ENCODE assay signal across 19 cellular contexts in the genomic region with DNA sequence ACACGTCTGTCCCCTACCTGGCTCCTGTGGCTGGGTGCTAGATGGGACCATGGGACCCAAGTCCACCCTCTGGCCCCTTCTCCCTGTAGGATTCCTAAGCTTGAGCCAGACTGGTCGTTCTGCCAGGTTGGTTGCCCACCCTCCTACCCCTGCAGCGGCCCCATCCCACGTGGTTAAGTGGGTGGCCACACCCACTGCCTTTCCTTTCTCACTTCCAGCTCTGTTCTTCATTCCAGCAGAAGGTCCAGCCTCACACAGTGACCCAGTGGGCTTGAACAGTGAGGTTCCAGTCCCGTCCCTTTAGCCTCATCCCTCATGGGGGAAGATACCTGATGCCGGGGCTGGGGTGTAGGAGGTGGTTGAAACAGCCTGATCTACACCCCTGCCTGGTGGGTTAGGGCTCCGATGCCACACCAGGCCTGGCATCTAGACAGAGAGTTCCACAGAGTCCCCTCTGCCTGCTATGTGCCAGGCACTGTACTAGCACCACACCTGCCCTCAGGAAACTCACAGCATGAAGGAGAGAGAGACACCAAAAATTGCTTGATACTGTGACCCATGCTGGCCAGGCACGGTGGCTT.
DNase-seq lines count a peak whose midpoint lies in the region; ATAC-seq, FAIRE-seq and TF ChIP-seq lines count a peak whose summit lies in the region.
"Had no signal": no experiment of that assay in that cellular context is flagged by ENCODE, and none has a peak within 500 bp of the region (broad histone marks: within the 10 kb centered on the region; RNA-seq: fewer than 3 reads in every experiment).

No MANE protein-coding gene starts in this region.

- H4K91ac ChIP-seq in mesenchymal stem cell (ENCODE audit: low read length): no peak overlapping the region

- H3K4me2 ChIP-seq in A549 (peak overlapping the region; percentile 29), mesenchymal stem cell (ENCODE audit: low read length, poor library complexity, severe bottlenecking) (peak overlapping the region; percentile 7)
- H3K4me2 ChIP-seq: KMS-11 had no signal

- H3K36me3 ChIP-seq in colonic mucosa (no peaks in the 10 kb centered on the region), mesenchymal stem cell (ENCODE audit: control insufficient read depth in 1 of 2, insufficient read depth in 2 of 2, low read depth in 1 of 2, low read length in 2 of 2) (peaks cover 0 to 3% of the 10 kb centered on the region in 2 experiments)

- intact Hi-C loops in colonic mucosa (cut with DNase I): no loop called here

- DNase-seq in A549 (ENCODE audit: low read depth in 1 of 2, low spot score in 1 of 2): no peak
- peak; percentile 18 for DNase-seq in HEK293T (ENCODE audit: extremely low spot score)
- DNase-seq in colonic mucosa: no peak
- DNase-seq in mesenchymal stem cell: no peak
- no peak for DNase-seq in putamen (ENCODE audit: low spot score)
- DNase-seq in stimulated activated CD4-positive, alpha-beta T cell treated with anti-CD3 and anti-CD28 coated beads, Interleukin-4, amount 100 ng/mL, for 24 hours: no peak
- no peak for DNase-seq in UCSD-AML1 (lab: John Stamatoyannopoulos, UW; ENCODE audit: unreplicated experiment)
- no peak for DNase-seq in activated naive CD4-positive, alpha-beta T cell treated with anti-CD3 and anti-CD28 coated beads, Interleukin-2, amount 50 U/mL, for 72 hours (ENCODE audit: low spot score in 2 of 2)
- DNase-seq: CD4-positive, alpha-beta T cell; DMS53; HCEC 1CT; NCI-H1930; NCI-H345; NCI-H526 had no signal

- H2BK5ac ChIP-seq in mesenchymal stem cell (ENCODE audit: low read depth, low read length, poor library complexity, severe bottlenecking): no peak overlapping the region

- H3K27ac Mint-ChIP-seq in activated naive CD4-positive, alpha-beta T cell treated with anti-CD3 and anti-CD28 coated beads, Interleukin-2, amount 50 U/mL, for 72 hours: no peak overlapping the region
- H3K27ac Mint-ChIP-seq: CD4-positive, alpha-beta T cell had no signal

- H3K9me3 Mint-ChIP-seq in activated naive CD4-positive, alpha-beta T cell treated with anti-CD3 and anti-CD28 coated beads, Interleukin-2, amount 50 U/mL, for 72 hours: no peaks in the 10 kb centered on the region
- H3K9me3 Mint-ChIP-seq: CD4-positive, alpha-beta T cell had no signal

- peak overlapping the region; percentile 59 to 76; a peak in 5 of 6 replicates for H3K27ac ChIP-seq in A549
- H3K27ac ChIP-seq in colonic mucosa: peak overlapping the region; percentile 8
- no peak overlapping the region for H3K27ac ChIP-seq in mesenchymal stem cell (ENCODE audit: low read length, poor library complexity, severe bottlenecking)
- H3K27ac ChIP-seq: KMS-11 had no signal

- H3K4me3 ChIP-seq in A549: no peak overlapping the region
- H3K4me3 ChIP-seq in colonic mucosa: no peak overlapping the region
- no peak overlapping the region for H3K4me3 ChIP-seq in mesenchymal stem cell (ENCODE audit: insufficient read depth in 1 of 2, low read depth in 1 of 2, low read length in 2 of 2)

- no peak overlapping the region for H3K23ac ChIP-seq in mesenchymal stem cell (ENCODE audit: low read length in 2 of 2)

- CTCF ChIA-PET in A549 (lab: Yijun Ruan, JAX) (no interaction called here), HEK293T (lab: Yijun Ruan, JAX) (no interaction called here)

- no peak for TF ChIP-seq POLR2A in A549 (IDR thresholded peaks at IDR 0.05; ENCODE audit: low read length)

- H2BK15ac ChIP-seq in mesenchymal stem cell (ENCODE audit: low read depth, poor library complexity, severe bottlenecking): no peak overlapping the region

- no peak for TF ChIP-seq RAD21 in A549 (conservative IDR thresholded peaks at IDR 0.05 in 1 of 2, IDR thresholded peaks at IDR 0.05 in 1 of 2)

- H2BK12ac ChIP-seq in mesenchymal stem cell (ENCODE audit: low read length in 2 of 2): no peak overlapping the region

- POLR2A ChIA-PET in A549 (lab: Yijun Ruan, JAX) (no interaction called here), HEK293T (lab: Yijun Ruan, JAX) (no interaction called here)

- H2AFZ ChIP-seq in mesenchymal stem cell (ENCODE audit: low read depth, low read length): no peak overlapping the region

- no peaks in the 10 kb centered on the region for H3K36me3 Mint-ChIP-seq in activated naive CD4-positive, alpha-beta T cell treated with anti-CD3 and anti-CD28 coated beads, Interleukin-2, amount 50 U/mL, for 72 hours

- H3K79me1 ChIP-seq in mesenchymal stem cell (replicated peaks; ENCODE audit: low read length, poor library complexity, severe bottlenecking): peaks cover 9% of the 10 kb centered on the region

- no peak overlapping the region for H3K18ac ChIP-seq in mesenchymal stem cell (ENCODE audit: low read depth in 1 of 2, low read length in 2 of 2)

- H2BK120ac ChIP-seq in mesenchymal stem cell (ENCODE audit: low read depth, low read length): no peak overlapping the region

- no peaks in the 10 kb centered on the region for H3K27me3 ChIP-seq in colonic mucosa
- H3K27me3 ChIP-seq in mesenchymal stem cell (ENCODE audit: control insufficient read depth in 1 of 2, insufficient read depth in 1 of 2, low read length in 2 of 2): no peaks in the 10 kb centered on the region

- TF ChIP-seq EP300 in A549 (IDR thresholded peaks at IDR 0.05): no peak

- no peak for TF ChIP-seq CTCF in A549 (IDR thresholded peaks at IDR 0.05)
- TF ChIP-seq CTCF in colonic mucosa (IDR thresholded peaks at IDR 0.05): no peak

- H2AK5ac ChIP-seq in mesenchymal stem cell (ENCODE audit: low read length, severe bottlenecking): peak overlapping the region; percentile 96

- H3K9me3 ChIP-seq in A549 (no peaks in the 10 kb centered on the region), colonic mucosa (no peaks in the 10 kb centered on the region), mesenchymal stem cell (ENCODE audit: control insufficient read depth, low read length) (no peaks in the 10 kb centered on the region)

- no peak overlapping the region for H3K4ac ChIP-seq in mesenchymal stem cell (ENCODE audit: low read depth in 1 of 2, low read length in 2 of 2)

- H3K4me1 ChIP-seq in A549: peaks cover 21% of the 10 kb centered on the region
- no peaks in the 10 kb centered on the region for H3K4me1 ChIP-seq in colonic mucosa
- H3K4me1 ChIP-seq in mesenchymal stem cell (ENCODE audit: control insufficient read depth, insufficient read depth, low read depth, low read length): peaks cover 22% of the 10 kb centered on the region

- no peak overlapping the region for H4K8ac ChIP-seq in mesenchymal stem cell (ENCODE audit: low read length)

- H3K14ac ChIP-seq in mesenchymal stem cell (ENCODE audit: low read length in 2 of 2): no peak overlapping the region

- WGBS in A549 (ENCODE audit: missing lambda C conversion rate): 82% methylated on average over 8 of the region's 8 CpGs
- 82% methylated on average over 7 of the region's 8 CpGs for WGBS in mesenchymal stem cell

- no peak; a peak in 1 of 6 replicates for ATAC-seq in A549
- no peak for ATAC-seq in activated naive CD4-positive, alpha-beta T cell treated with anti-CD3 and anti-CD28 coated beads, Interleukin-2, amount 50 U/mL, for 72 hours
- ATAC-seq: Panc1 had no signal

- FAIRE-seq in A549 (lab: Jason Lieb, UNC): no peak
- FAIRE-seq: A204.1, GM12891, GM19239 had no signal

- H3K9ac ChIP-seq in colonic mucosa (ENCODE audit: low read depth in 2 of 2, low read length in 2 of 2) (no peak overlapping the region), mesenchymal stem cell (ENCODE audit: low read length) (no peak overlapping the region)
- H3K9ac ChIP-seq: KMS-11 had no signal

TF ChIP-seq in A549, 52 proteins besides CTCF, POLR2A, EP300 and RAD21 (continues in another document):
- TF ChIP-seq HOXB5 (CRISPR knock-in tag; IDR thresholded peaks at IDR 0.05) (no peak), CHD2 (IDR thresholded peaks at IDR 0.05; ENCODE audit: low read length, partially characterized antibody) (no peak), CBX2 (IDR thresholded peaks at IDR 0.05; ENCODE audit: borderline replicate concordance, low read depth) (no peak)

TF ChIP-seq in HEK293T, 16 proteins besides CTCF, POLR2A, EP300 and RAD21:
- TF ChIP-seq L3MBTL2 (conservative IDR thresholded peaks at IDR 0.05) (no peak), BHLHE40 (IDR thresholded peaks at IDR 0.05; ENCODE audit: borderline replicate concordance) (no peak), SUZ12 (IDR thresholded peaks at IDR 0.05) (no peak), HDGF (IDR thresholded peaks at IDR 0.05; ENCODE audit: borderline replicate concordance) (no peak), FOXA1 (IDR thresholded peaks at IDR 0.05) (no peak), FOXK2 (IDR thresholded peaks at IDR 0.05) (no peak)
